In the genomic region with DNA sequence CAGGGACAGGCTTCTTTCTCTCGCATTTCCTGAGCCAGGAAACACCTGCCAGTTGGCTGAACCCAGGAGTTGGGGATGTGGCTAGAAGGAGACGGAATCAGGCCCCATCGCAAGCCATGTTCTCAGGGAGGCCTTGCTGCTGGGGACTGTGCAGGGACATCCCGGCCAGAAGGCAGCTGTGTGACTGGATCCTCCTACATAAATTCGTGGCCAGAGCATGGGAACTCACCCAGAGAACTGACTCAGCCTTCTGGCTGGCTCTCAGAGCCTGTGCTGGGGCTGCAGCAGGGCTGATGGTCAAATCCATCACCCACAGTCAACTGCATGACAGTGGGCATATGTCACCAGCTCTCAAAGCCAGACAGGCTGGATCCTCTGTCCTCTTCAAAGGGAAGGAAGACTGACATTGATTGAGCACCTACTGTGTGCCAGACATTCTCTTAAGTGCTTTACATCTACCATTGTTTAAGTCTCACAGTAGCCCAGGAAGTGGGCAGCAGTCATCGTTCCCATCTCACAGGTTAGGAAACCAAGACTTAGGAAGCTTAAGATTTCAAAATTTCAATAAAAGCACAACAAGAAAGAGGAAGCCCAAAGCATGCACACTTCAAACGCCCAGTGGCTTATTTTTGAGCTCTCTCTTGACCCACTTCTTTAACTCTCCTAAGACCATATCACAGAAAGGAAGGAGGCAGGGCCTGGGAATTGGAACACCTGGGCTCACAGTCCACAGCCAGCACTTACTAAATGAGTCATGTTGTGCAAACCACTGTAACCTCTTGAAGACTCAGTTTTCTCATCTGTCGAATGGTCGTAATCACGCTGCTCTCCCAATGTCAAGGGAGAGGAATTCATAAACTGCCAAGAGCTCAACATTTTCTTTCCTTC, we compare ENCODE assay signal across 2 cellular contexts.
TF ChIP-seq lines count a peak whose summit lies in the region.

No MANE protein-coding gene starts in this region.

TF ChIP-seq in SK-N-SH treated with all-trans-retinoic acid at 6 μM for 48 hours, 23 proteins besides CTCF, POLR2A, EP300 and RAD21:
- TF ChIP-seq, protein P1, sequence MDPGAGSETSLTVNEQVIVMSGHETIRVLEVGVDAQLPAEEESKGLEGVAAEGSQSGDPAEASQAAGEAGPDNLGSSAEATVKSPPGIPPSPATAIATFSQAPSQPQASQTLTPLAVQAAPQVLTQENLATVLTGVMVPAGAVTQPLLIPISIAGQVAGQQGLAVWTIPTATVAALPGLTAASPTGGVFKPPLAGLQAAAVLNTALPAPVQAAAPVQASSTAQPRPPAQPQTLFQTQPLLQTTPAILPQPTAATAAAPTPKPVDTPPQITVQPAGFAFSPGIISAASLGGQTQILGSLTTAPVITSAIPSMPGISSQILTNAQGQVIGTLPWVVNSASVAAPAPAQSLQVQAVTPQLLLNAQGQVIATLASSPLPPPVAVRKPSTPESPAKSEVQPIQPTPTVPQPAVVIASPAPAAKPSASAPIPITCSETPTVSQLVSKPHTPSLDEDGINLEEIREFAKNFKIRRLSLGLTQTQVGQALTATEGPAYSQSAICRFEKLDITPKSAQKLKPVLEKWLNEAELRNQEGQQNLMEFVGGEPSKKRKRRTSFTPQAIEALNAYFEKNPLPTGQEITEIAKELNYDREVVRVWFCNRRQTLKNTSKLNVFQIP (CRISPR knock-in tag; IDR thresholded peaks at IDR 0.05; ENCODE audit: borderline replicate concordance, low read depth): no peak
- TF ChIP-seq ZC3H10 (CRISPR knock-in tag; IDR thresholded peaks at IDR 0.05): no peak
TF ChIP-seq in SK-N-SH treated with all-trans-retinoic acid at 6 μM for 48 hours: peak in this region for 0.

TF ChIP-seq in SK-N-SH, 30 proteins besides CTCF, POLR2A, EP300 and RAD21 (continued from another document):
- no peak for TF ChIP-seq ELF1 (IDR thresholded peaks at IDR 0.05)
- TF ChIP-seq, protein P2, sequence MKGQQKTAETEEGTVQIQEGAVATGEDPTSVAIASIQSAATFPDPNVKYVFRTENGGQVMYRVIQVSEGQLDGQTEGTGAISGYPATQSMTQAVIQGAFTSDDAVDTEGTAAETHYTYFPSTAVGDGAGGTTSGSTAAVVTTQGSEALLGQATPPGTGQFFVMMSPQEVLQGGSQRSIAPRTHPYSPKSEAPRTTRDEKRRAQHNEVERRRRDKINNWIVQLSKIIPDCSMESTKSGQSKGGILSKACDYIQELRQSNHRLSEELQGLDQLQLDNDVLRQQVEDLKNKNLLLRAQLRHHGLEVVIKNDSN (IDR thresholded peaks at IDR 0.05; ENCODE audit: borderline replicate concordance, low read depth): no peak
- TF ChIP-seq, protein P3, sequence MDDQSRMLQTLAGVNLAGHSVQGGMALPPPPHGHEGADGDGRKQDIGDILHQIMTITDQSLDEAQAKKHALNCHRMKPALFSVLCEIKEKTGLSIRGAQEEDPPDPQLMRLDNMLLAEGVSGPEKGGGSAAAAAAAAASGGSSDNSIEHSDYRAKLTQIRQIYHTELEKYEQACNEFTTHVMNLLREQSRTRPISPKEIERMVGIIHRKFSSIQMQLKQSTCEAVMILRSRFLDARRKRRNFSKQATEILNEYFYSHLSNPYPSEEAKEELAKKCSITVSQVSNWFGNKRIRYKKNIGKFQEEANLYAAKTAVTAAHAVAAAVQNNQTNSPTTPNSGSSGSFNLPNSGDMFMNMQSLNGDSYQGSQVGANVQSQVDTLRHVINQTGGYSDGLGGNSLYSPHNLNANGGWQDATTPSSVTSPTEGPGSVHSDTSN (IDR thresholded peaks at IDR 0.05): no peak
- TF ChIP-seq, protein P4, sequence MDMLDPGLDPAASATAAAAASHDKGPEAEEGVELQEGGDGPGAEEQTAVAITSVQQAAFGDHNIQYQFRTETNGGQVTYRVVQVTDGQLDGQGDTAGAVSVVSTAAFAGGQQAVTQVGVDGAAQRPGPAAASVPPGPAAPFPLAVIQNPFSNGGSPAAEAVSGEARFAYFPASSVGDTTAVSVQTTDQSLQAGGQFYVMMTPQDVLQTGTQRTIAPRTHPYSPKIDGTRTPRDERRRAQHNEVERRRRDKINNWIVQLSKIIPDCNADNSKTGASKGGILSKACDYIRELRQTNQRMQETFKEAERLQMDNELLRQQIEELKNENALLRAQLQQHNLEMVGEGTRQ (IDR thresholded peaks at IDR 0.05; ENCODE audit: borderline replicate concordance, low read depth, low read length): no peak
- TF ChIP-seq YY1 (IDR thresholded peaks at IDR 0.05; ENCODE audit: low read depth): no peak
- TF ChIP-seq CHD2 (IDR thresholded peaks at IDR 0.05; ENCODE audit: low read length, partially characterized antibody): no peak
